Comparison of ENCODE assay signal across 18 cellular contexts in genomic region chr2:128949360-128949759, GRCh38.
A peak's percentile ranks its signal among the peaks of the same experiment; 100 is the strongest.
DNase-seq lines count a peak whose midpoint lies in the region; TF ChIP-seq lines count a peak whose summit lies in the region.
"Had no signal": no experiment of that assay in that cellular context is flagged by ENCODE, and none has a peak within 500 bp of the region (broad histone marks: within the 10 kb centered on the region; RNA-seq: fewer than 3 reads in every experiment).

No MANE protein-coding gene starts in this region.

- in situ Hi-C loops in mammary epithelial cell (cut with MboI; ENCODE audit: low sequenced_read_pairs in 2 of 2) = no loop called here

- no peak overlapping the region for H3K4me3 Mint-ChIP-seq in activated T-helper 2 cell treated with anti-CD3 and anti-CD28 coated beads, Interferon-gamma antibody, Interleukin-2, Interleukin-4, amounts not matched to agents 10 μg/mL and 5 μg/mL and 100 μg/mL, durations not matched to agents 14 hours and 24 hours and 36 hours (ENCODE audit: low read depth)
- H3K4me3 Mint-ChIP-seq: CD4-positive, alpha-beta memory T cell had no signal

- H3K4me2 ChIP-seq in mammary epithelial cell (ENCODE audit: insufficient read depth, low read depth, low read length) (no peak overlapping the region), smooth muscle cell (peak overlapping the region; percentile 39)

- H3K9me3 Mint-ChIP-seq in activated T-helper 2 cell treated with anti-CD3 and anti-CD28 coated beads, Interferon-gamma antibody, Interleukin-2, Interleukin-4, amounts not matched to agents 10 μg/mL and 5 μg/mL and 100 μg/mL, durations not matched to agents 14 hours and 24 hours and 36 hours = peaks cover 3% of the 10 kb centered on the region

- H3K79me2 ChIP-seq in mammary epithelial cell (ENCODE audit: insufficient read depth, low read length) = no peaks in the 10 kb centered on the region
- H3K79me2 ChIP-seq in smooth muscle cell (ENCODE audit: low read depth) = no peaks in the 10 kb centered on the region

- TF ChIP-seq CTCF in mammary epithelial cell (conservative IDR thresholded peaks at IDR 0.05 in 1 of 2, IDR thresholded peaks at IDR 0.05 in 1 of 2; ENCODE audit: extremely low read depth in 1 of 2, insufficient read depth in 1 of 2, low read depth in 1 of 2, low read length in 2 of 2) = no peak
- TF ChIP-seq CTCF in smooth muscle cell (IDR thresholded peaks at IDR 0.05; ENCODE audit: borderline replicate concordance, insufficient read depth, poor library complexity, severe bottlenecking) = no peak

- BruUV-seq in mammary epithelial cell (replicated peaks; lab: Mats Ljungman, UMichigan) = no TSS peak

- intact Hi-C loops in mammary epithelial cell (cut with micrococcal nuclease) = no loop called here
- intact Hi-C loops in activated T-helper 2 cell treated with anti-CD3 and anti-CD28 coated beads, Interferon-gamma antibody, Interleukin-2, Interleukin-4, amounts not matched to agents 10 μg/mL and 5 μg/mL and 100 μg/mL, durations not matched to agents 14 hours and 24 hours and 36 hours (cut with micrococcal nuclease) = no loop called here

- H3K27me3 Mint-ChIP-seq in activated T-helper 2 cell treated with anti-CD3 and anti-CD28 coated beads, Interferon-gamma antibody, Interleukin-2, Interleukin-4, amounts not matched to agents 10 μg/mL and 5 μg/mL and 100 μg/mL, durations not matched to agents 14 hours and 24 hours and 36 hours (ENCODE audit: low read depth) = no peaks in the 10 kb centered on the region
- H3K27me3 Mint-ChIP-seq: CD4-positive, alpha-beta memory T cell had no signal

- H3K27ac Mint-ChIP-seq in activated T-helper 2 cell treated with anti-CD3 and anti-CD28 coated beads, Interferon-gamma antibody, Interleukin-2, Interleukin-4, amounts not matched to agents 10 μg/mL and 5 μg/mL and 100 μg/mL, durations not matched to agents 14 hours and 24 hours and 36 hours = no peak overlapping the region
- H3K27ac Mint-ChIP-seq: CD4-positive, alpha-beta memory T cell had no signal

- dilution Hi-C loops in mammary epithelial cell (cut with HindIII; ENCODE audit: low sequenced_read_pairs) = no loop called here

- H4K20me1 ChIP-seq in mammary epithelial cell (ENCODE audit: insufficient read depth, low read length) (no peaks in the 10 kb centered on the region), smooth muscle cell (ENCODE audit: low read depth) (no peaks in the 10 kb centered on the region)

- H3K36me3 ChIP-seq in mammary epithelial cell (ENCODE audit: insufficient read depth, low read length) = no peaks in the 10 kb centered on the region
- H3K36me3 ChIP-seq in smooth muscle cell (ENCODE audit: low read depth) = no peaks in the 10 kb centered on the region
- H3K36me3 ChIP-seq: SJCRH30 had no signal

- peaks cover 1% of the 10 kb centered on the region for H3K27me3 ChIP-seq in mammary epithelial cell (ENCODE audit: insufficient read depth, low read length)
- H3K27me3 ChIP-seq in smooth muscle cell (ENCODE audit: low read depth) = no peaks in the 10 kb centered on the region
- H3K27me3 ChIP-seq: SJCRH30 had no signal

- no peaks in the 10 kb centered on the region for H3K4me1 Mint-ChIP-seq in activated T-helper 2 cell treated with anti-CD3 and anti-CD28 coated beads, Interferon-gamma antibody, Interleukin-2, Interleukin-4, amounts not matched to agents 10 μg/mL and 5 μg/mL and 100 μg/mL, durations not matched to agents 14 hours and 24 hours and 36 hours (ENCODE audit: low read depth)
- H3K4me1 Mint-ChIP-seq: CD4-positive, alpha-beta memory T cell had no signal

- CTCF ChIA-PET in mammary epithelial cell (lab: Charles Lee; ENCODE audit: low non-redundant PET) = no interaction called here

- H3K27ac ChIP-seq in mammary epithelial cell (ENCODE audit: insufficient read depth, low read depth, low read length) = no peak overlapping the region
- H3K27ac ChIP-seq in smooth muscle cell (ENCODE audit: low read depth) = no peak overlapping the region
- H3K27ac ChIP-seq: SJCRH30 had no signal

- no peaks in the 10 kb centered on the region for H3K36me3 Mint-ChIP-seq in activated T-helper 2 cell treated with anti-CD3 and anti-CD28 coated beads, Interferon-gamma antibody, Interleukin-2, Interleukin-4, amounts not matched to agents 10 μg/mL and 5 μg/mL and 100 μg/mL, durations not matched to agents 14 hours and 24 hours and 36 hours (ENCODE audit: low read depth)
- H3K36me3 Mint-ChIP-seq: CD4-positive, alpha-beta memory T cell had no signal

- WGBS in mammary epithelial cell (ENCODE audit: low coverage, missing lambda C conversion rate) = 66% methylated on average over 5 of the region's 5 CpGs
- 79% methylated on average over 5 of the region's 5 CpGs for WGBS in smooth muscle cell (ENCODE audit: low lambda C conversion rate)

- H3F3A ChIP-seq in smooth muscle cell (ENCODE audit: low read depth) = no peaks in the 10 kb centered on the region

- DNase-seq in H4 (ENCODE audit: low spot score) (peak; percentile 74), RPMI7951 (ENCODE audit: low read depth) (peak; percentile 15), mammary epithelial cell (peak; percentile 93), smooth muscle cell (lab: John Stamatoyannopoulos, UW; ENCODE audit: unreplicated experiment) (no peak), GOT3 (lab: John Stamatoyannopoulos, UW) (no peak), NCI-H2107 treated with DMSO at 0.1 percent for 48 hours (lab: John Stamatoyannopoulos, UW; ENCODE audit: unreplicated experiment) (no peak)
- DNase-seq in activated T-helper 2 cell treated with anti-CD3 and anti-CD28 coated beads, Interferon-gamma antibody, Interleukin-2, Interleukin-4, amounts not matched to agents 10 μg/mL and 5 μg/mL and 100 μg/mL, durations not matched to agents 14 hours and 24 hours and 36 hours (ENCODE audit: low spot score) = no peak
- DNase-seq: Caco-2; CD4-positive, alpha-beta memory T cell; DND-41; NCI-H1105; NCI-H1694; NCI-H2081 treated with DMSO at 0.1 percent for 48 hours; NCI-H446 treated with DMSO at 0.1 percent for 48 hours; NCI-H526 treated with DMSO at 0.1 percent for 48 hours; SJCRH30; T-helper 1 cell had no signal

- no peak overlapping the region for H3K9ac ChIP-seq in mammary epithelial cell (ENCODE audit: insufficient read depth, low read length)
- H3K9ac ChIP-seq in smooth muscle cell (ENCODE audit: low read depth) = no peak overlapping the region

- H3K9me3 ChIP-seq in mammary epithelial cell (replicated peaks; ENCODE audit: insufficient read depth, low read length) = no peaks in the 10 kb centered on the region
- no peaks in the 10 kb centered on the region for H3K9me3 ChIP-seq in smooth muscle cell (replicated peaks; ENCODE audit: low read depth)
- H3K9me3 ChIP-seq: Caco-2, SJCRH30 had no signal

- peaks cover 5% of the 10 kb centered on the region for H3K4me1 ChIP-seq in mammary epithelial cell (ENCODE audit: insufficient read depth, low read length)
- no peaks in the 10 kb centered on the region for H3K4me1 ChIP-seq in smooth muscle cell (ENCODE audit: low read depth)
- H3K4me1 ChIP-seq: Caco-2, SJCRH30 had no signal

- H2AFZ ChIP-seq in mammary epithelial cell (ENCODE audit: low read depth, low read length) (no peak overlapping the region), smooth muscle cell (ENCODE audit: low read depth) (no peak overlapping the region)

- H3K4me3 ChIP-seq in mammary epithelial cell (replicated peaks in 1 of 3; ENCODE audit: insufficient read depth in 1 of 3, low read depth in 2 of 3, low read length in 3 of 3) = no peak overlapping the region
- no peak overlapping the region for H3K4me3 ChIP-seq in smooth muscle cell
- H3K4me3 ChIP-seq: K562, SJCRH30 had no signal

Comparison
In these comparisons a context has a peak if more than half of its experiments do, and no peak if none do; other contexts are left out.
1. DNase-seq: peak in H4 (single experiment), RPMI7951 (single experiment) and mammary epithelial cell (single experiment); none in smooth muscle cell (single experiment), activated T-helper 2 cell treated with anti-CD3 and anti-CD28 coated beads, Interferon-gamma antibody, Interleukin-2, Interleukin-4, amounts not matched to agents 10 μg/mL and 5 μg/mL and 100 μg/mL, durations not matched to agents 14 hours and 24 hours and 36 hours (single experiment), GOT3 (single experiment) and NCI-H2107 treated with DMSO at 0.1 percent for 48 hours (single experiment).